ENCODE assay signal across 19 cellular contexts in genomic region chr17:60090412-60090811, GRCh38. TPM values are rescaled to one million over a fixed set of nuclear protein-coding genes. Genes with fewer than 3 reads are reported as not detected.
"Had no signal": no experiment of that assay in that cellular context is flagged by ENCODE, and none has a peak within 500 bp of the region (broad histone marks: within the 10 kb centered on the region; RNA-seq: fewer than 3 reads in every experiment).

No MANE protein-coding gene starts in this region.

- H3K4me3 ChIP-seq: hepatocyte, left ventricle myocardium inferior, right atrium auricular region had no signal

- H3K4me1 ChIP-seq: left ventricle myocardium inferior, right atrium auricular region had no signal

- H3K4me2 ChIP-seq: hepatocyte had no signal

- H3K27me3 ChIP-seq: hepatocyte, right atrium auricular region had no signal

- ATAC-seq: activated CD8-positive, alpha-beta memory T cell treated with anti-CD3 and anti-CD28 coated beads, Interleukin-2, amount 10 ng/mL, durations not matched to agents 7 days and 5 days had no signal

- H2AFZ ChIP-seq: hepatocyte had no signal

- H3K27me3 Mint-ChIP-seq: activated CD4-positive, alpha-beta memory T cell treated with anti-CD3 and anti-CD28 coated beads for 36 hours had no signal

- H3K27ac Mint-ChIP-seq: activated CD4-positive, alpha-beta memory T cell treated with anti-CD3 and anti-CD28 coated beads for 36 hours; activated CD8-positive, alpha-beta memory T cell treated with anti-CD3 and anti-CD28 coated beads, Interleukin-2, amount 10 ng/mL, durations not matched to agents 7 days and 5 days; nephron had no signal

- H3K27ac ChIP-seq: hepatocyte, left ventricle myocardium inferior, right atrium auricular region had no signal

- H3K79me2 ChIP-seq: hepatocyte had no signal

- DNase-seq: activated CD4-positive, alpha-beta memory T cell treated with anti-CD3 and anti-CD28 coated beads for 36 hours; activated CD8-positive, alpha-beta memory T cell treated with anti-CD3 and anti-CD28 coated beads, Interleukin-2, amount 10 ng/mL, durations not matched to agents 7 days and 5 days; activated effector memory CD4-positive, alpha-beta T cell treated with Interleukin-2 at 50 U/mL for 16 hours; activated naive CD4-positive, alpha-beta T cell treated with anti-CD3 and anti-CD28 coated beads, Interleukin-2, amount 50 U/mL, for 16 hours; activated T-cell treated with anti-CD3 and anti-CD28 coated beads, Interleukin-2, amount 50 U/mL, for 1 hour; erythroblast; left ventricle myocardium inferior; occipital lobe; stimulated activated CD4-positive, alpha-beta T cell treated with anti-CD3 and anti-CD28 coated beads, Interleukin-15, amount 100 ng/mL, for 24 hours; stimulated activated CD4-positive, alpha-beta T cell treated with anti-CD3 and anti-CD28 coated beads, Interleukin-4, amount 100 ng/mL, for 1 hour; stimulated activated naive CD4-positive, alpha-beta T cell treated with Interleukin-2 at 50 U/mL for 16 hours; T-helper 1 cell; T1000; trophoblast cell had no signal

- H3K36me3 ChIP-seq: left ventricle myocardium inferior, right atrium auricular region had no signal

- H3K36me3 Mint-ChIP-seq: activated CD4-positive, alpha-beta memory T cell treated with anti-CD3 and anti-CD28 coated beads for 36 hours; activated CD8-positive, alpha-beta memory T cell treated with anti-CD3 and anti-CD28 coated beads, Interleukin-2, amount 10 ng/mL, durations not matched to agents 7 days and 5 days had no signal

- H3K4me1 Mint-ChIP-seq: activated CD8-positive, alpha-beta memory T cell treated with anti-CD3 and anti-CD28 coated beads, Interleukin-2, amount 10 ng/mL, durations not matched to agents 7 days and 5 days had no signal

- H3K4me3 Mint-ChIP-seq: activated CD4-positive, alpha-beta memory T cell treated with anti-CD3 and anti-CD28 coated beads for 36 hours; activated CD8-positive, alpha-beta memory T cell treated with anti-CD3 and anti-CD28 coated beads, Interleukin-2, amount 10 ng/mL, durations not matched to agents 7 days and 5 days; nephron had no signal

RNA-seq across cellular contexts. Expression of gene CA4, which starts 59.4 kb away (rescaled TPM):
- total RNA-seq: activated CD4-positive, alpha-beta memory T cell treated with anti-CD3 and anti-CD28 coated beads for 36 hours; activated CD8-positive, alpha-beta memory T cell treated with anti-CD3 and anti-CD28 coated beads, Interleukin-2, amount 10 ng/mL, durations not matched to agents 7 days and 5 days; astrocyte; bronchial epithelial cell had no signal
